ENCODE assay signal across 1 cellular context in the genomic region with DNA sequence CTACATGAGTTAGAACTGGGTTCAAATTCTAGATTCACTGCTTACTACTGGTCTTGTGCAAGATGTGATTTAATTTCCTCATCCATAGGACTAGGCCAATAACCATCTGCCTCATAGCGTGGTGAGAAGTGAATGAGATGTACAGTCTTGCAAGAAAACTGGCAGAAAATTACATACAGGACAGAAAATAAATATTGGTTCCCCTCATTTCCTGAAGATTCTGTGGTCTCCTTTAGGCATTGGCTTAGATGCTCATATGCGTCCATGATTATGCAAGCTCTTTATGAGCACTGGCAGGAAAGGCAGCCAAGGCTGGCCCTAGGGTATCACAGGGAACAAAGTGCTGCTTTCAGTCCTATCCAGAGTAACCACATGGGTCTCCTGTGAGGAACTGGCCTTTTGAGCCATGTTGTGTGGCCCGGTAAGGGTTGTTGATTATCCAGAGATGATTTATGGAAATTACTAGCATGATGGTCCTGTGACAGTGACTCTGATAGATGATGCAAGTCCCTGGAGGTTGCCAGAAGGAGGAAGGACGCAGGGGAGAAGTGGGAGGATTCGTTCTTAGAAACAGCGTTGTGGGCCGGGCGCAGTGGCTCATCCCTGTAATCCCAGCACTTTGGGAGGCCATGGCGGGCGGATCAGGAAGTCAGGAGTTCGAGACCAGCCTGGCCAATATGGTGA.
A peak's percentile ranks its signal among the peaks of the same experiment; 100 is the strongest.
TF ChIP-seq lines count a peak whose summit lies in the region.

No MANE protein-coding gene starts in this region.

TF ChIP-seq in K562, 482 proteins besides CTCF, POLR2A, EP300 and RAD21 (continued from another document and continues in another):
- TF ChIP-seq NFE2 (IDR thresholded peaks at IDR 0.05; ENCODE audit: low read depth): no peak
- TF ChIP-seq MYNN (IDR thresholded peaks at IDR 0.05): no peak
- TF ChIP-seq MYNN (CRISPR knock-in tag; IDR thresholded peaks at IDR 0.05): no peak
- no peak for TF ChIP-seq PTRF (tag; IDR thresholded peaks at IDR 0.05)
- TF ChIP-seq, protein P1, sequence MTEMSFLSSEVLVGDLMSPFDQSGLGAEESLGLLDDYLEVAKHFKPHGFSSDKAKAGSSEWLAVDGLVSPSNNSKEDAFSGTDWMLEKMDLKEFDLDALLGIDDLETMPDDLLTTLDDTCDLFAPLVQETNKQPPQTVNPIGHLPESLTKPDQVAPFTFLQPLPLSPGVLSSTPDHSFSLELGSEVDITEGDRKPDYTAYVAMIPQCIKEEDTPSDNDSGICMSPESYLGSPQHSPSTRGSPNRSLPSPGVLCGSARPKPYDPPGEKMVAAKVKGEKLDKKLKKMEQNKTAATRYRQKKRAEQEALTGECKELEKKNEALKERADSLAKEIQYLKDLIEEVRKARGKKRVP (CRISPR knock-in tag; IDR thresholded peaks at IDR 0.05): peak; percentile 82
- no peak for TF ChIP-seq GABPB1 (CRISPR knock-in tag; IDR thresholded peaks at IDR 0.05)
- TF ChIP-seq FUS (optimal IDR thresholded peaks at IDR 0.05; ENCODE audit: low read depth, low read length): no peak
- TF ChIP-seq GATAD2B (IDR thresholded peaks at IDR 0.05; ENCODE audit: borderline replicate concordance): no peak
- peak; percentile 84 for TF ChIP-seq ZNF263 (CRISPR knock-in tag; IDR thresholded peaks at IDR 0.05; ENCODE audit: borderline replicate concordance)
- no peak for TF ChIP-seq MCM2 (IDR thresholded peaks at IDR 0.05; ENCODE audit: low read depth)
- no peak for TF ChIP-seq ATF1 (CRISPR knock-in tag; IDR thresholded peaks at IDR 0.05)
- TF ChIP-seq ATF1 (tag; IDR thresholded peaks at IDR 0.05): no peak
- TF ChIP-seq RBFOX2 (IDR thresholded peaks at IDR 0.05; ENCODE audit: low read depth, low read length): no peak
- TF ChIP-seq ZNF253 (CRISPR knock-in tag; conservative IDR thresholded peaks at IDR 0.05): no peak
- no peak for TF ChIP-seq RAD51 (IDR thresholded peaks at IDR 0.05; ENCODE audit: borderline replicate concordance, low read depth)
- no peak for TF ChIP-seq ZNF143 (CRISPR knock-in tag; IDR thresholded peaks at IDR 0.05)
- no peak for TF ChIP-seq MAFK (IDR thresholded peaks at IDR 0.05; ENCODE audit: low read length)
- TF ChIP-seq ZSCAN29 (IDR thresholded peaks at IDR 0.05): no peak
- no peak for TF ChIP-seq YY1 (IDR thresholded peaks at IDR 0.05; ENCODE audit: borderline replicate concordance in 1 of 3, control insufficient read depth in 1 of 3, extremely low read depth in 1 of 3, insufficient read depth in 3 of 3, insufficient read length in 1 of 3, insufficient replicate concordance in 2 of 3, low read depth in 1 of 3, low read length in 2 of 3)
- TF ChIP-seq POLR3G (IDR thresholded peaks at IDR 0.05; ENCODE audit: extremely low read depth, insufficient read length, insufficient replicate concordance): no peak
- TF ChIP-seq CHD2 (IDR thresholded peaks at IDR 0.05; ENCODE audit: low read depth, low read length): no peak
- no peak for TF ChIP-seq POU5F1 (IDR thresholded peaks at IDR 0.05; ENCODE audit: borderline replicate concordance, low read depth, low read length, partially characterized antibody)
- no peak for TF ChIP-seq MYBL2 (IDR thresholded peaks at IDR 0.05; ENCODE audit: low read depth)
- TF ChIP-seq MYBL2 (CRISPR knock-in tag; IDR thresholded peaks at IDR 0.05; ENCODE audit: borderline replicate concordance): no peak
- TF ChIP-seq ZNF717 (CRISPR knock-in tag; IDR thresholded peaks at IDR 0.05): no peak
- TF ChIP-seq ZBTB8A (IDR thresholded peaks at IDR 0.05; ENCODE audit: partially characterized antibody): no peak
- no peak for TF ChIP-seq ZNF146 (CRISPR knock-in tag; IDR thresholded peaks at IDR 0.05; ENCODE audit: unreplicated experiment)
- TF ChIP-seq, protein P2, sequence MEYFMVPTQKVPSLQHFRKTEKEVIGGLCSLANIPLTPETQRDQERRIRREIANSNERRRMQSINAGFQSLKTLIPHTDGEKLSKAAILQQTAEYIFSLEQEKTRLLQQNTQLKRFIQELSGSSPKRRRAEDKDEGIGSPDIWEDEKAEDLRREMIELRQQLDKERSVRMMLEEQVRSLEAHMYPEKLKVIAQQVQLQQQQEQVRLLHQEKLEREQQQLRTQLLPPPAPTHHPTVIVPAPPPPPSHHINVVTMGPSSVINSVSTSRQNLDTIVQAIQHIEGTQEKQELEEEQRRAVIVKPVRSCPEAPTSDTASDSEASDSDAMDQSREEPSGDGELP (CRISPR knock-in tag; IDR thresholded peaks at IDR 0.05; ENCODE audit: borderline replicate concordance): no peak
- no peak for TF ChIP-seq U2AF1 (optimal IDR thresholded peaks at IDR 0.05; ENCODE audit: low read depth, low read length)
- TF ChIP-seq STAG1 (CRISPR knock-in tag; IDR thresholded peaks at IDR 0.05; ENCODE audit: borderline replicate concordance): no peak
- no peak for TF ChIP-seq BRCA1 (IDR thresholded peaks at IDR 0.05)
- no peak for TF ChIP-seq BRCA1 (CRISPR knock-in tag; IDR thresholded peaks at IDR 0.05)
- no peak for TF ChIP-seq GTF2E2 (tag; IDR thresholded peaks at IDR 0.05)
- TF ChIP-seq, protein P3, sequence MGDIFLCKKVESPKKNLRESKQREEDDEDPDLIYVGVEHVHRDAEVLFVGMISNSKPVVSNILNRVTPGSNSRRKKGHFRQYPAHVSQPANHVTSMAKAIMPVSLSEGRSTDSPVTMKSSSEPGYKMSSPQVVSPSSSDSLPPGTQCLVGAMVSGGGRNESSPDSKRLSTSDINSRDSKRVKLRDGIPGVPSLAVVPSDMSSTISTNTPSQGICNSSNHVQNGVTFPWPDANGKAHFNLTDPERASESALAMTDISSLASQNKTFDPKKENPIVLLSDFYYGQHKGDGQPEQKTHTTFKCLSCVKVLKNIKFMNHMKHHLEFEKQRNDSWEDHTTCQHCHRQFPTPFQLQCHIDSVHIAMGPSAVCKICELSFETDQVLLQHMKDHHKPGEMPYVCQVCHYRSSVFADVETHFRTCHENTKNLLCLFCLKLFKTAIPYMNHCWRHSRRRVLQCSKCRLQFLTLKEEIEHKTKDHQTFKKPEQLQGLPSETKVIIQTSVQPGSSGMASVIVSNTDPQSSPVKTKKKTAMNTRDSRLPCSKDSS (IDR thresholded peaks at IDR 0.05; ENCODE audit: low read depth, partially characterized antibody): no peak
- TF ChIP-seq, protein P4, sequence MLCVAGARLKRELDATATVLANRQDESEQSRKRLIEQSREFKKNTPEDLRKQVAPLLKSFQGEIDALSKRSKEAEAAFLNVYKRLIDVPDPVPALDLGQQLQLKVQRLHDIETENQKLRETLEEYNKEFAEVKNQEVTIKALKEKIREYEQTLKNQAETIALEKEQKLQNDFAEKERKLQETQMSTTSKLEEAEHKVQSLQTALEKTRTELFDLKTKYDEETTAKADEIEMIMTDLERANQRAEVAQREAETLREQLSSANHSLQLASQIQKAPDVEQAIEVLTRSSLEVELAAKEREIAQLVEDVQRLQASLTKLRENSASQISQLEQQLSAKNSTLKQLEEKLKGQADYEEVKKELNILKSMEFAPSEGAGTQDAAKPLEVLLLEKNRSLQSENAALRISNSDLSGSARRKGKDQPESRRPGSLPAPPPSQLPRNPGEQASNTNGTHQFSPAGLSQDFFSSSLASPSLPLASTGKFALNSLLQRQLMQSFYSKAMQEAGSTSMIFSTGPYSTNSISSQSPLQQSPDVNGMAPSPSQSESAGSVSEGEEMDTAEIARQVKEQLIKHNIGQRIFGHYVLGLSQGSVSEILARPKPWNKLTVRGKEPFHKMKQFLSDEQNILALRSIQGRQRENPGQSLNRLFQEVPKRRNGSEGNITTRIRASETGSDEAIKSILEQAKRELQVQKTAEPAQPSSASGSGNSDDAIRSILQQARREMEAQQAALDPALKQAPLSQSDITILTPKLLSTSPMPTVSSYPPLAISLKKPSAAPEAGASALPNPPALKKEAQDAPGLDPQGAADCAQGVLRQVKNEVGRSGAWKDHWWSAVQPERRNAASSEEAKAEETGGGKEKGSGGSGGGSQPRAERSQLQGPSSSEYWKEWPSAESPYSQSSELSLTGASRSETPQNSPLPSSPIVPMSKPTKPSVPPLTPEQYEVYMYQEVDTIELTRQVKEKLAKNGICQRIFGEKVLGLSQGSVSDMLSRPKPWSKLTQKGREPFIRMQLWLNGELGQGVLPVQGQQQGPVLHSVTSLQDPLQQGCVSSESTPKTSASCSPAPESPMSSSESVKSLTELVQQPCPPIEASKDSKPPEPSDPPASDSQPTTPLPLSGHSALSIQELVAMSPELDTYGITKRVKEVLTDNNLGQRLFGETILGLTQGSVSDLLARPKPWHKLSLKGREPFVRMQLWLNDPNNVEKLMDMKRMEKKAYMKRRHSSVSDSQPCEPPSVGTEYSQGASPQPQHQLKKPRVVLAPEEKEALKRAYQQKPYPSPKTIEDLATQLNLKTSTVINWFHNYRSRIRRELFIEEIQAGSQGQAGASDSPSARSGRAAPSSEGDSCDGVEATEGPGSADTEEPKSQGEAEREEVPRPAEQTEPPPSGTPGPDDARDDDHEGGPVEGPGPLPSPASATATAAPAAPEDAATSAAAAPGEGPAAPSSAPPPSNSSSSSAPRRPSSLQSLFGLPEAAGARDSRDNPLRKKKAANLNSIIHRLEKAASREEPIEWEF (CRISPR knock-in tag; IDR thresholded peaks at IDR 0.05): no peak
- no peak for TF ChIP-seq ELF4 (CRISPR knock-in tag; IDR thresholded peaks at IDR 0.05)
- no peak for TF ChIP-seq MCM3 (IDR thresholded peaks at IDR 0.05)
- TF ChIP-seq TEAD4 (IDR thresholded peaks at IDR 0.05; ENCODE audit: low read length): no peak
- no peak for TF ChIP-seq TEAD4 (CRISPR knock-in tag; IDR thresholded peaks at IDR 0.05; ENCODE audit: borderline replicate concordance)
- TF ChIP-seq, protein P5, sequence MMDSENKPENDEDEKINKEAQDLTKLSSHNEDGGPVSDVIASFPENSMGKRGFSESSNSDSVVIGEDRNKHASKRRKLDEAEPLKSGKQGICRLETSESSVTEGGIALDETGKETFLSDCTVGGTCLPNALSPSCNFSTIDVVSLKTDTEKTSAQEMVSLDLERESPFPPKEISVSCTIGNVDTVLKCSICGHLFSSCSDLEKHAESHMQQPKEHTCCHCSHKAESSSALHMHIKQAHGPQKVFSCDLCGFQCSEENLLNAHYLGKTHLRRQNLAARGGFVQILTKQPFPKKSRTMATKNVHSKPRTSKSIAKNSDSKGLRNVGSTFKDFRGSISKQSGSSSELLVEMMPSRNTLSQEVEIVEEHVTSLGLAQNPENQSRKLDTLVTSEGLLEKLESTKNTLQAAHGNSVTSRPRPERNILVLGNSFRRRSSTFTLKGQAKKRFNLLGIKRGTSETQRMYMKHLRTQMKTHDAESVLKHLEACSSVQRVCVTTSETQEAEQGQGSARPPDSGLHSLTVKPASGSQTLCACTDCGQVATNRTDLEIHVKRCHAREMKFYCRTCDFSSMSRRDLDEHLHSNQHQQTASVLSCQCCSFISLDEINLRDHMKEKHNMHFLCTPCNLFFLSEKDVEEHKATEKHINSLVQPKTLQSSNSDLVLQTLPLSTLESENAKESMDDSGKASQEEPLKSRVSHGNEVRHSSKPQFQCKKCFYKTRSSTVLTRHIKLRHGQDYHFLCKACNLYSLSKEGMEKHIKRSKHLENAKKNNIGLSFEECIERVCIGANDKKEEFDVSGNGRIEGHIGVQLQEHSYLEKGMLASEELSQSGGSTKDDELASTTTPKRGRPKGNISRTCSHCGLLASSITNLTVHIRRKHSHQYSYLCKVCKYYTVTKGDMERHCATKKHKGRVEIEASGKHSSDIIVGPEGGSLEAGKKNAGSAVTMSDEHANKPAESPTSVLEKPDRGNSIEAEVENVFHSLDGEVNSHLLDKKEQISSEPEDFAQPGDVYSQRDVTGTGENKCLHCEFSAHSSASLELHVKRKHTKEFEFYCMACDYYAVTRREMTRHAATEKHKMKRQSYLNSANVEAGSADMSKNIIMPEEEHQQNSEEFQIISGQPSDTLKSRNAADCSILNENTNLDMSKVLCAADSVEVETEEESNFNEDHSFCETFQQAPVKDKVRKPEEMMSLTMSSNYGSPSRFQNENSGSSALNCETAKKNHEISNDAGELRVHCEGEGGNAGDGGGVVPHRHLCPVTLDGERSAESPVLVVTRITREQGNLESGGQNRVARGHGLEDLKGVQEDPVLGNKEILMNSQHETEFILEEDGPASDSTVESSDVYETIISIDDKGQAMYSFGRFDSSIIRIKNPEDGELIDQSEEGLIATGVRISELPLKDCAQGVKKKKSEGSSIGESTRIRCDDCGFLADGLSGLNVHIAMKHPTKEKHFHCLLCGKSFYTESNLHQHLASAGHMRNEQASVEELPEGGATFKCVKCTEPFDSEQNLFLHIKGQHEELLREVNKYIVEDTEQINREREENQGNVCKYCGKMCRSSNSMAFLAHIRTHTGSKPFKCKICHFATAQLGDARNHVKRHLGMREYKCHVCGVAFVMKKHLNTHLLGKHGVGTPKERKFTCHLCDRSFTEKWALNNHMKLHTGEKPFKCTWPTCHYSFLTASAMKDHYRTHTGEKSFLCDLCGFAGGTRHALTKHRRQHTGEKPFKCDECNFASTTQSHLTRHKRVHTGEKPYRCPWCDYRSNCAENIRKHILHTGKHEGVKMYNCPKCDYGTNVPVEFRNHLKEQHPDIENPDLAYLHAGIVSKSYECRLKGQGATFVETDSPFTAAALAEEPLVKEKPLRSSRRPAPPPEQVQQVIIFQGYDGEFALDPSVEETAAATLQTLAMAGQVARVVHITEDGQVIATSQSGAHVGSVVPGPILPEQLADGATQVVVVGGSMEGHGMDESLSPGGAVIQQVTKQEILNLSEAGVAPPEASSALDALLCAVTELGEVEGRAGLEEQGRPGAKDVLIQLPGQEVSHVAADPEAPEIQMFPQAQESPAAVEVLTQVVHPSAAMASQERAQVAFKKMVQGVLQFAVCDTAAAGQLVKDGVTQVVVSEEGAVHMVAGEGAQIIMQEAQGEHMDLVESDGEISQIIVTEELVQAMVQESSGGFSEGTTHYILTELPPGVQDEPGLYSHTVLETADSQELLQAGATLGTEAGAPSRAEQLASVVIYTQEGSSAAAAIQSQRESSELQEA (IDR thresholded peaks at IDR 0.05; ENCODE audit: low read depth): no peak
- TF ChIP-seq NCOA1 (IDR thresholded peaks at IDR 0.05; ENCODE audit: low read depth): no peak
- TF ChIP-seq, protein P6, sequence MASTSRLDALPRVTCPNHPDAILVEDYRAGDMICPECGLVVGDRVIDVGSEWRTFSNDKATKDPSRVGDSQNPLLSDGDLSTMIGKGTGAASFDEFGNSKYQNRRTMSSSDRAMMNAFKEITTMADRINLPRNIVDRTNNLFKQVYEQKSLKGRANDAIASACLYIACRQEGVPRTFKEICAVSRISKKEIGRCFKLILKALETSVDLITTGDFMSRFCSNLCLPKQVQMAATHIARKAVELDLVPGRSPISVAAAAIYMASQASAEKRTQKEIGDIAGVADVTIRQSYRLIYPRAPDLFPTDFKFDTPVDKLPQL (IDR thresholded peaks at IDR 0.05; ENCODE audit: extremely low read depth, insufficient read length): no peak
- no peak for TF ChIP-seq CAMTA2 (CRISPR knock-in tag; conservative IDR thresholded peaks at IDR 0.05)
